Comparison of ENCODE assay signal across 13 cellular contexts in the genomic region with DNA sequence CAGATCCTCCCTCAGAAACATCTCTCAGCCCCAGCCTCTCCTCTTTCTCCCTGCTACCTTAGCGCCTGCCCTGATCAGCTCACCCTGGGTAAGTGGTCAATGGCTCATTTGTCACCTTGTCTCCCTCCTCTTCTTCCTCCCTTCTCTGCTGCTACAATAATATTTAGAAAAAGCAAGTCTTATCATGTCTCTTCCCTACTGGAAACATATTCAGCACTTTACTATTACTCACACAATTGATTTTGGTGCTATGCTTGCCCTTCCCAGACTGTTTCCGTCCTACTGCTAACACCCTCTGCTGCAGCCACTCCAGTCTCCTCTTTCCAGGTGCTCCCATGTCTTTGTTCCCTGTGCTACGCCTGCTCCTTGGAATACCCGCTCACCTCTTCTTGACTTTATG. TPM values are rescaled to one million over a fixed set of nuclear protein-coding genes. Genes with fewer than 3 reads are reported as not detected.
A peak's percentile ranks its signal among the peaks of the same experiment; 100 is the strongest.
DNase-seq lines count a peak whose midpoint lies in the region; ATAC-seq and TF ChIP-seq lines count a peak whose summit lies in the region.
"Had no signal": no experiment of that assay in that cellular context is flagged by ENCODE, and none has a peak within 500 bp of the region (broad histone marks: within the 10 kb centered on the region; RNA-seq: fewer than 3 reads in every experiment).

No MANE protein-coding gene starts in this region.

- no peaks in the 10 kb centered on the region for H4K20me1 ChIP-seq in GM23338 (replicated peaks; ENCODE audit: insufficient read depth)

- TF ChIP-seq POLR2A in transverse colon (IDR thresholded peaks at IDR 0.05), result no peak

- H3K9me3 Mint-ChIP-seq in GM23338, result no peaks in the 10 kb centered on the region
- H3K9me3 Mint-ChIP-seq: IgD-negative memory B cell had no signal

- 0 out of 2 replicates have a peak, but pooled peaks cover 4% of the 10 kb centered on the region for H3K9me2 ChIP-seq in GM23338 (ENCODE audit: insufficient read depth)

- DNase-seq in GM23338 (ENCODE audit: low spot score) (no peak), ascending aorta (ENCODE audit: low spot score in 2 of 2) (no peak), foreskin keratinocyte (peak in 1 of 2 donors; percentile 39), transverse colon (no peak), GM19240 (ENCODE audit: insufficient read length, low spot score) (no peak)
- DNase-seq: C1 segment of cervical spinal cord; CD4-positive, alpha-beta memory T cell; DMS79 had no signal

- no peaks in the 10 kb centered on the region for H3K79me2 ChIP-seq in GM23338 (replicated peaks; ENCODE audit: insufficient read depth)

- no peak overlapping the region for H3K27ac ChIP-seq in GM23338 (ENCODE audit: low read depth)
- peak overlapping the region; percentile 9 to 83 for H3K27ac ChIP-seq in ascending aorta
- no peak overlapping the region for H3K27ac ChIP-seq in foreskin keratinocyte
- peak overlapping the region in 3 of 4 donors; percentile 71 to 74 (median 71) for H3K27ac ChIP-seq in transverse colon

- no peaks in the 10 kb centered on the region for H3F3A ChIP-seq in GM23338 (replicated peaks; ENCODE audit: low read depth)

- no peak overlapping the region for H3K4me2 ChIP-seq in GM23338

- TF ChIP-seq EP300 in transverse colon (IDR thresholded peaks at IDR 0.05; ENCODE audit: low read depth), result no peak

- H3K4me3 ChIP-seq in GM23338, result no peak overlapping the region
- H3K4me3 ChIP-seq in ascending aorta, result no peak overlapping the region
- H3K4me3 ChIP-seq in transverse colon, result no peak overlapping the region
- H3K4me3 ChIP-seq: HAP-1 had no signal

- H3K36me3 Mint-ChIP-seq in GM23338 (ENCODE audit: low read depth), result no peaks in the 10 kb centered on the region
- H3K36me3 Mint-ChIP-seq: CD4-positive, alpha-beta memory T cell; IgD-negative memory B cell had no signal

- H3K9me3 ChIP-seq in ascending aorta (no peaks in the 10 kb centered on the region), transverse colon (no peaks in the 10 kb centered on the region)
- H3K9me3 ChIP-seq: HAP-1 had no signal

- no peak overlapping the region for H3K4me3 Mint-ChIP-seq in GM23338
- H3K4me3 Mint-ChIP-seq: B cell; CD4-positive, alpha-beta memory T cell; IgD-negative memory B cell had no signal

- H3K36me3 ChIP-seq in GM23338 (ENCODE audit: insufficient read depth) (no peaks in the 10 kb centered on the region), ascending aorta (no peaks in the 10 kb centered on the region), transverse colon (no peaks in the 10 kb centered on the region)
- H3K36me3 ChIP-seq: HAP-1 had no signal

- ATAC-seq in GM23338 (no peak), foreskin keratinocyte (peak; percentile 8), HG02840 (IDR thresholded peaks at IDR 0.05; ENCODE audit: low FRiP score, unreplicated experiment) (no peak), GM19452 (IDR thresholded peaks at IDR 0.05; ENCODE audit: unreplicated experiment) (no peak)

- no peak for TF ChIP-seq CTCF in GM23338 (conservative IDR thresholded peaks at IDR 0.05; ENCODE audit: low read depth in 2 of 2)
- no peak for TF ChIP-seq CTCF in ascending aorta (IDR thresholded peaks at IDR 0.05)
- TF ChIP-seq CTCF in foreskin keratinocyte (conservative IDR thresholded peaks at IDR 0.05), result no peak
- TF ChIP-seq CTCF in transverse colon (IDR thresholded peaks at IDR 0.05), result no peak

- WGBS in transverse colon (ENCODE audit: low coverage in 1 of 2), 2 donors, result 93 to 96% methylated on average over 3 to 4 of the region's 4 CpGs

- H3K27ac Mint-ChIP-seq in GM23338, result 0 out of 2 replicates have a peak overlapping the region, but pooled peaks have one; percentile 7
- H3K27ac Mint-ChIP-seq: B cell; CD4-positive, alpha-beta memory T cell; IgD-negative memory B cell had no signal

- H3K27me3 ChIP-seq in GM23338 (ENCODE audit: insufficient read depth) (no peaks in the 10 kb centered on the region), ascending aorta (no peaks in the 10 kb centered on the region), foreskin keratinocyte (peaks cover 8% of the 10 kb centered on the region), transverse colon (no peaks in the 10 kb centered on the region)

- peaks cover 5% of the 10 kb centered on the region; the same call in 2 of the 3 replicates for H3K4me1 Mint-ChIP-seq in GM23338
- H3K4me1 Mint-ChIP-seq: CD4-positive, alpha-beta memory T cell had no signal

- peaks cover 3% of the 10 kb centered on the region for H3K27me3 Mint-ChIP-seq in GM23338 (ENCODE audit: insufficient read depth, low read depth, poor library complexity)
- H3K27me3 Mint-ChIP-seq: B cell had no signal

- intact Hi-C loops in ascending aorta (cut with DNase I) (loop anchor here (5.0 kb wide), 3 partner anchors 36 to 1011 kb away; partner anchors contain the start of gene ESD), transverse colon (cut with DNase I; ENCODE audit: low total_unique reads) (no loop called here)

- in situ Hi-C loops in transverse colon (cut with MboI; ENCODE audit: low pct_ligation_motif_present in 1 of 4, low pct_unique_long_range_greater_than_20kb in 1 of 4, low sequenced_read_pairs in 3 of 4), result no loop called here

- H3K4me1 ChIP-seq in GM23338 (ENCODE audit: insufficient read depth) (no peaks in the 10 kb centered on the region), ascending aorta (peaks cover 7 to 32% of the 10 kb centered on the region in 2 donors), foreskin keratinocyte (no peaks in the 10 kb centered on the region), transverse colon (peaks cover 5 to 55% (median 34%) of the 10 kb centered on the region in 4 donors)
- H3K4me1 ChIP-seq: HAP-1 had no signal

- no peak overlapping the region for H2AFZ ChIP-seq in GM23338

TF ChIP-seq in GM23338, 12 proteins besides CTCF, POLR2A, EP300 and RAD21:
- TF ChIP-seq POLR2AphosphoS5 (IDR thresholded peaks at IDR 0.05; ENCODE audit: low read depth) (no peak), ZNF331 (CRISPR knock-in tag; IDR thresholded peaks at IDR 0.05; ENCODE audit: low read depth) (no peak)
- TF ChIP-seq, protein P1, sequence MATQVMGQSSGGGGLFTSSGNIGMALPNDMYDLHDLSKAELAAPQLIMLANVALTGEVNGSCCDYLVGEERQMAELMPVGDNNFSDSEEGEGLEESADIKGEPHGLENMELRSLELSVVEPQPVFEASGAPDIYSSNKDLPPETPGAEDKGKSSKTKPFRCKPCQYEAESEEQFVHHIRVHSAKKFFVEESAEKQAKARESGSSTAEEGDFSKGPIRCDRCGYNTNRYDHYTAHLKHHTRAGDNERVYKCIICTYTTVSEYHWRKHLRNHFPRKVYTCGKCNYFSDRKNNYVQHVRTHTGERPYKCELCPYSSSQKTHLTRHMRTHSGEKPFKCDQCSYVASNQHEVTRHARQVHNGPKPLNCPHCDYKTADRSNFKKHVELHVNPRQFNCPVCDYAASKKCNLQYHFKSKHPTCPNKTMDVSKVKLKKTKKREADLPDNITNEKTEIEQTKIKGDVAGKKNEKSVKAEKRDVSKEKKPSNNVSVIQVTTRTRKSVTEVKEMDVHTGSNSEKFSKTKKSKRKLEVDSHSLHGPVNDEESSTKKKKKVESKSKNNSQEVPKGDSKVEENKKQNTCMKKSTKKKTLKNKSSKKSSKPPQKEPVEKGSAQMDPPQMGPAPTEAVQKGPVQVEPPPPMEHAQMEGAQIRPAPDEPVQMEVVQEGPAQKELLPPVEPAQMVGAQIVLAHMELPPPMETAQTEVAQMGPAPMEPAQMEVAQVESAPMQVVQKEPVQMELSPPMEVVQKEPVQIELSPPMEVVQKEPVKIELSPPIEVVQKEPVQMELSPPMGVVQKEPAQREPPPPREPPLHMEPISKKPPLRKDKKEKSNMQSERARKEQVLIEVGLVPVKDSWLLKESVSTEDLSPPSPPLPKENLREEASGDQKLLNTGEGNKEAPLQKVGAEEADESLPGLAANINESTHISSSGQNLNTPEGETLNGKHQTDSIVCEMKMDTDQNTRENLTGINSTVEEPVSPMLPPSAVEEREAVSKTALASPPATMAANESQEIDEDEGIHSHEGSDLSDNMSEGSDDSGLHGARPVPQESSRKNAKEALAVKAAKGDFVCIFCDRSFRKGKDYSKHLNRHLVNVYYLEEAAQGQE (IDR thresholded peaks at IDR 0.05; ENCODE audit: unreplicated experiment), result no peak
TF ChIP-seq in GM23338: peak in this region for 0.

RNA-seq across cellular contexts. Expression of gene ESD, which starts 35.8 kb away (rescaled TPM):
- 61.0 and 76.1 TPM in 2 replicates for total RNA-seq in GM23338 (2014; rRNA removed; shearing (Covaris generic))
- polyA plus RNA-seq in GM23338 (2016; fragmentation: Nextera tagmentation; extraction: Ambion mirVana), result 106 and 123 TPM in 2 replicates
- total RNA-seq in ascending aorta, result 58.0 TPM
- total RNA-seq in foreskin keratinocyte, result 138 and 140 TPM in 2 replicates
- polyA plus RNA-seq in foreskin keratinocyte, result 138 and 160 TPM in 2 replicates
- 100 to 1,000 TPM in 1 of 4 donors, 10 to 100 TPM in 3; 15.7 to 102 (median 60.6) TPM for total RNA-seq in transverse colon

Comparison
In these comparisons a context has a peak if more than half of its experiments do, and no peak if none do; other contexts are left out.
1. H3K27ac ChIP-seq: peak in ascending aorta (2 of 2) and transverse colon (3 of 4); none in GM23338 (single experiment) and foreskin keratinocyte (single experiment).